ENCODE assay signal across 12 cellular contexts in the genomic region with DNA sequence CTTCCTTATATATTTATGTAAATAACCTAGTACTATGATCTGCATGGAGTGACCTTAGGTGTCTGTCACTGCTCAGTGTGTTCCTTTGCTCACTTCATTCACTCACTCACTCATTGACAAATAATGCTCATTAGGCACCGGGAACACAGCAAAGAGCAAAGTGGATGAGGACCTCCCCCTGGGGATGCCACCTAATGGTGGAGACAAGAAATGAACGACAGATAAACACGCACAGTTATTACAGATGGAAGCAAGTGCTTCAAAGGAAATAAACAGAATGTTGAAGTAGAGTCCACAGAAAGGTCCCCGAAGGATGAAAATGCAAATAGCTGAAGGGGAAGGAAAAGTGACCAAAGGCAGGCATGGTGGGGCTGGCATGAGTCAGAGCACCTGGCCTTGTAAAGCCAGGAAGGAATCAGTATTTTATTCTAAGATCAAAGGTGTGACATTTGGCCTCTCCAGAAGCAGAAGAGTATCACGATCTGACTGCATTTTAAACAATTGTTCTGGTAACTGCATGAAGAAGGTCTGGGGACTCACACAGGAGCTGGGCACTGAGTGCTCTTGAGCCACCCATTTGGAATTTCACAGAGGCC. TPM values are rescaled to one million over a fixed set of nuclear protein-coding genes. Genes with fewer than 3 reads are reported as not detected.
DNase-seq lines count a peak whose midpoint lies in the region; ATAC-seq and TF ChIP-seq lines count a peak whose summit lies in the region.
"Had no signal": no experiment of that assay in that cellular context is flagged by ENCODE, and none has a peak within 500 bp of the region (broad histone marks: within the 10 kb centered on the region; RNA-seq: fewer than 3 reads in every experiment).

No MANE protein-coding gene starts in this region.

- DNase-seq in BJ (ENCODE audit: low read depth) (no peak), HCEC 1CT (peak; percentile 17), RKO (ENCODE audit: low spot score) (peak; percentile 38), foreskin keratinocyte (no peak), NCI-H1105 treated with DMSO at 0.1 percent for 48 hours (lab: John Stamatoyannopoulos, UW) (no peak)
- DNase-seq in activated T-cell treated with anti-CD3 and anti-CD28 coated beads, Interleukin-2, amount 50 U/mL, for 4 hours: no peak
- DNase-seq in activated naive CD8-positive, alpha-beta T cell treated with anti-CD3 and anti-CD28 coated beads for 36 hours: no peak
- DNase-seq: activated CD8-positive, alpha-beta memory T cell treated with anti-CD3 and anti-CD28 coated beads, Interleukin-2, amount 50 U/mL, for 48 hours; body of pancreas; NCI-H187 had no signal

- no peaks in the 10 kb centered on the region for H3K27me3 Mint-ChIP-seq in activated T-cell treated with anti-CD3 and anti-CD28 coated beads, Interleukin-2, amount 50 U/mL, for 4 hours (ENCODE audit: low read depth)
- peaks cover 6% of the 10 kb centered on the region for H3K27me3 Mint-ChIP-seq in activated naive CD8-positive, alpha-beta T cell treated with anti-CD3 and anti-CD28 coated beads for 36 hours

- CTCF ChIA-PET in BJ (lab: Yijun Ruan, JAX): interaction anchor here (1.0 to 1.5 kb wide), 2 partner anchors 11 to 16 kb away, joined by 3 to 4 read pairs; no protein-coding TSS in a partner anchor

- TF ChIP-seq CTCF in BJ (IDR thresholded peaks at IDR 0.05; ENCODE audit: insufficient read depth, low read depth, low read length): peak; percentile 47
- TF ChIP-seq CTCF in foreskin keratinocyte (conservative IDR thresholded peaks at IDR 0.05): peak; percentile 38

- H3K4me1 ChIP-seq in foreskin keratinocyte: peaks cover 9% of the 10 kb centered on the region
- H3K4me1 ChIP-seq: body of pancreas had no signal

- no peaks in the 10 kb centered on the region for H3K36me3 Mint-ChIP-seq in activated T-cell treated with anti-CD3 and anti-CD28 coated beads, Interleukin-2, amount 50 U/mL, for 4 hours (ENCODE audit: insufficient read depth)
- no peaks in the 10 kb centered on the region for H3K36me3 Mint-ChIP-seq in activated naive CD8-positive, alpha-beta T cell treated with anti-CD3 and anti-CD28 coated beads for 36 hours

- H3K27ac Mint-ChIP-seq in activated naive CD8-positive, alpha-beta T cell treated with anti-CD3 and anti-CD28 coated beads for 36 hours: no peak overlapping the region

- no peak overlapping the region for H3K27ac ChIP-seq in foreskin keratinocyte
- H3K27ac ChIP-seq: body of pancreas, tibial nerve had no signal

- H3K4me1 Mint-ChIP-seq in activated T-cell treated with anti-CD3 and anti-CD28 coated beads, Interleukin-2, amount 50 U/mL, for 4 hours (ENCODE audit: low read depth): peaks cover 7% of the 10 kb centered on the region
- H3K4me1 Mint-ChIP-seq in activated naive CD8-positive, alpha-beta T cell treated with anti-CD3 and anti-CD28 coated beads for 36 hours: peaks cover 13% of the 10 kb centered on the region

- H3K4me3 ChIP-seq in BJ (ENCODE audit: low read depth, low read length): no peak overlapping the region
- H3K4me3 ChIP-seq: body of pancreas, tibial nerve had no signal

- no peaks in the 10 kb centered on the region for H3K9me3 Mint-ChIP-seq in activated T-cell treated with anti-CD3 and anti-CD28 coated beads, Interleukin-2, amount 50 U/mL, for 4 hours
- H3K9me3 Mint-ChIP-seq in activated naive CD8-positive, alpha-beta T cell treated with anti-CD3 and anti-CD28 coated beads for 36 hours: no peaks in the 10 kb centered on the region

- ATAC-seq in foreskin keratinocyte: no peak
- ATAC-seq in HG03521 (IDR thresholded peaks at IDR 0.05; ENCODE audit: unreplicated experiment): no peak
- no peak for ATAC-seq in activated T-cell treated with anti-CD3 and anti-CD28 coated beads, Interleukin-2, amount 50 U/mL, for 4 hours
- ATAC-seq: body of pancreas had no signal

- no peaks in the 10 kb centered on the region for H3K36me3 ChIP-seq in BJ (ENCODE audit: control insufficient read depth, insufficient read depth, low read length)
- H3K36me3 ChIP-seq: tibial nerve had no signal

- no peak overlapping the region for H3K4me3 Mint-ChIP-seq in activated T-cell treated with anti-CD3 and anti-CD28 coated beads, Interleukin-2, amount 50 U/mL, for 4 hours
- H3K4me3 Mint-ChIP-seq in activated naive CD8-positive, alpha-beta T cell treated with anti-CD3 and anti-CD28 coated beads for 36 hours: no peak overlapping the region

- H3K27me3 ChIP-seq in BJ (ENCODE audit: control insufficient read depth, insufficient read depth, low read length): peaks cover 7% of the 10 kb centered on the region
- H3K27me3 ChIP-seq in foreskin keratinocyte: no peaks in the 10 kb centered on the region
- H3K27me3 ChIP-seq: body of pancreas had no signal

- POLR2A ChIA-PET in BJ (lab: Charles Lee): no interaction called here

RNA-seq across cellular contexts. Expression of a gene that starts 23.1 kb away (rescaled TPM):
- polyA plus RNA-seq in BJ (2011; rRNA removed) (0.11 and 0.34 TPM in 2 replicates), foreskin keratinocyte (0.01 TPM in 1 of 2 replicates, not detected in the other)
- polyA minus RNA-seq in BJ (2011; rRNA and poly(A)+ RNA removed): 0.09 and 0.82 TPM in 2 replicates
- 0.07 TPM in 2 replicates for total RNA-seq in foreskin keratinocyte
- not detected for total RNA-seq in activated T-cell treated with anti-CD3 and anti-CD28 coated beads, Interleukin-2, amount 50 U/mL, for 4 hours
- total RNA-seq in activated naive CD8-positive, alpha-beta T cell treated with anti-CD3 and anti-CD28 coated beads for 36 hours: under 1 TPM in 1 of 2 experiments, not detected in 1; 0.26 TPM
- total RNA-seq: body of pancreas had no signal

Comparison
In these comparisons a context has a peak if more than half of its experiments do, and no peak if none do; other contexts are left out.
1. DNase-seq: peak in HCEC 1CT (single experiment) and RKO (single experiment); none in BJ (single experiment), foreskin keratinocyte (0 of 2), activated T-cell treated with anti-CD3 and anti-CD28 coated beads, Interleukin-2, amount 50 U/mL, for 4 hours (single experiment), NCI-H1105 treated with DMSO at 0.1 percent for 48 hours (single experiment) and activated naive CD8-positive, alpha-beta T cell treated with anti-CD3 and anti-CD28 coated beads for 36 hours (single experiment).